Comparison of ENCODE assay signal across 33 cellular contexts in genomic region chr22:47994045-47994444, GRCh38.
"Had no signal": no experiment of that assay in that cellular context is flagged by ENCODE, and none has a peak within 500 bp of the region (broad histone marks: within the 10 kb centered on the region; RNA-seq: fewer than 3 reads in every experiment).

No MANE protein-coding gene starts in this region.

- H3K4me3 ChIP-seq: adrenal gland, ascending aorta, breast epithelium had no signal

- ATAC-seq: activated CD8-positive, alpha-beta T cell treated with anti-CD3 and anti-CD28 coated beads for 36 hours; activated naive CD4-positive, alpha-beta T cell treated with anti-CD3 and anti-CD28 coated beads, Interleukin-2, amount 50 U/mL, for 72 hours; activated T-cell treated with anti-CD3 and anti-CD28 coated beads, Interleukin-2, amount 50 U/mL, for 4 hours; activated T-cell treated with anti-CD3 and anti-CD28 coated beads, Interleukin-2, amount 50 U/mL, for 72 hours; activated T-helper 17 cell treated with anti-CD3 and anti-CD28 coated beads, Interleukin-2, amount 50 U/mL, for 72 hours had no signal

- H3K36me3 ChIP-seq: adrenal gland, ascending aorta, brain microvascular endothelial cell, breast epithelium had no signal

- DNase-seq: activated B cell treated with CpG ODN at 0.5 μM for 24 hours; activated CD4-positive, alpha-beta memory T cell treated with anti-CD3 and anti-CD28 coated beads for 36 hours; activated CD4-positive, alpha-beta T cell treated with anti-CD3 and anti-CD28 coated beads for 48 hours; activated CD4-positive, alpha-beta T cell treated with anti-CD3 and anti-CD28 coated beads, Interleukin-2, amount 50 U/mL, for 1 hour; activated CD4-positive, alpha-beta T cell treated with anti-CD3 and anti-CD28 coated beads, Interleukin-2, amount 50 U/mL, for 4 hours; activated CD4-positive, CD25-positive, alpha-beta regulatory T cell treated with anti-CD3 and anti-CD28 coated beads, Interleukin-2, amount 50 U/mL, for 72 hours; activated CD8-positive, alpha-beta memory T cell treated with anti-CD3 and anti-CD28 coated beads, Interleukin-2, amount 50 U/mL, for 4 hours; activated CD8-positive, alpha-beta T cell treated with anti-CD3 and anti-CD28 coated beads for 36 hours; activated effector memory CD4-positive, alpha-beta T cell treated with anti-CD3 and anti-CD28 coated beads, Interleukin-2, amount 50 U/mL, for 16 hours; activated gamma-delta T cell treated with Interleukin-2 at 50 U/mL for 16 hours; activated naive CD4-positive, alpha-beta T cell; activated naive CD4-positive, alpha-beta T cell treated with anti-CD3 and anti-CD28 coated beads for 36 hours; activated naive CD8-positive, alpha-beta T cell treated with anti-CD3 and anti-CD28 coated beads for 36 hours; activated T-cell treated with anti-CD3 and anti-CD28 coated beads for 4 hours; activated T-cell treated with anti-CD3 and anti-CD28 coated beads, Interleukin-2, amount 50 U/mL, for 1 hour; activated T-cell treated with anti-CD3 and anti-CD28 coated beads, Interleukin-2, amount 50 U/mL, for 4 hours; activated T-cell treated with anti-CD3 and anti-CD28 coated beads, Interleukin-2, amount 50 U/mL, for 72 hours; adrenal gland; amniotic stem cell; brain microvascular endothelial cell; central memory CD4-positive, alpha-beta T cell; SW 1271; T-helper 1 cell; T-helper 2 cell; T-helper 9 cell had no signal

- H3K36me3 Mint-ChIP-seq: activated naive CD4-positive, alpha-beta T cell treated with anti-CD3 and anti-CD28 coated beads, Interleukin-2, amount 50 U/mL, for 72 hours; activated naive CD8-positive, alpha-beta T cell treated with anti-CD3 and anti-CD28 coated beads for 36 hours had no signal

- H3K27ac ChIP-seq: adrenal gland, ascending aorta, brain microvascular endothelial cell, breast epithelium, VCaP had no signal

- H3K27me3 ChIP-seq: adrenal gland, ascending aorta, brain microvascular endothelial cell had no signal

- H3K9me3 ChIP-seq: adrenal gland, ascending aorta had no signal

- H3K27ac Mint-ChIP-seq: activated B cell treated with CpG ODN at 0.5 μM for 24 hours; activated CD4-positive, alpha-beta memory T cell treated with anti-CD3 and anti-CD28 coated beads for 36 hours; activated CD8-positive, alpha-beta T cell treated with anti-CD3 and anti-CD28 coated beads for 36 hours; activated naive CD4-positive, alpha-beta T cell treated with anti-CD3 and anti-CD28 coated beads for 36 hours; activated naive CD4-positive, alpha-beta T cell treated with anti-CD3 and anti-CD28 coated beads, Interleukin-2, amount 50 U/mL, for 72 hours; activated naive CD8-positive, alpha-beta T cell treated with anti-CD3 and anti-CD28 coated beads for 36 hours; activated T-cell treated with anti-CD3 and anti-CD28 coated beads, Interleukin-2, amount 50 U/mL, for 72 hours; activated T-helper 1 cell treated with anti-CD3 and anti-CD28 coated beads, Interleukin-12 subunit alpha, Interleukin-12 subunit beta, Interleukin-2, Interleukin-4 antibody, amounts not matched to agents 30 ng/mL and 10 ng/mL and 1 ng/mL, durations not matched to agents 14 hours and 24 hours and 36 hours; activated T-helper 17 cell treated with anti-CD3 and anti-CD28 coated beads, Interleukin-2, amount 50 U/mL, for 72 hours; T-helper 1 cell treated with Interleukin-12 subunit alpha and Interleukin-12 subunit beta and Interleukin-4 antibody, amounts not matched to agents 30 μg/mL and 1 μg/mL, for 36 hours; T-helper 2 cell treated with Interferon-gamma antibody and Interleukin-4, amounts not matched to agents 5 μg/mL and 100 μg/mL, for 36 hours had no signal

- H3K9me3 Mint-ChIP-seq: activated naive CD4-positive, alpha-beta T cell treated with anti-CD3 and anti-CD28 coated beads, Interleukin-2, amount 50 U/mL, for 72 hours; activated T-helper 1 cell treated with anti-CD3 and anti-CD28 coated beads, Interleukin-12 subunit alpha, Interleukin-12 subunit beta, Interleukin-2, Interleukin-4 antibody, amounts not matched to agents 30 ng/mL and 10 ng/mL and 1 ng/mL, durations not matched to agents 14 hours and 24 hours and 36 hours; T-helper 1 cell treated with Interleukin-12 subunit alpha and Interleukin-12 subunit beta and Interleukin-4 antibody, amounts not matched to agents 30 μg/mL and 1 μg/mL, for 36 hours had no signal

- H3K4me1 ChIP-seq: adrenal gland, ascending aorta, breast epithelium had no signal

- H3K4me1 Mint-ChIP-seq: activated naive CD8-positive, alpha-beta T cell treated with anti-CD3 and anti-CD28 coated beads for 36 hours; activated T-helper 17 cell treated with anti-CD3 and anti-CD28 coated beads, Interleukin-2, amount 50 U/mL, for 72 hours had no signal

- H3K4me3 Mint-ChIP-seq: activated B cell treated with CpG ODN at 0.5 μM for 24 hours; activated CD4-positive, alpha-beta memory T cell treated with anti-CD3 and anti-CD28 coated beads for 36 hours; activated CD8-positive, alpha-beta T cell treated with anti-CD3 and anti-CD28 coated beads for 36 hours; activated naive CD4-positive, alpha-beta T cell treated with anti-CD3 and anti-CD28 coated beads for 36 hours; activated naive CD8-positive, alpha-beta T cell treated with anti-CD3 and anti-CD28 coated beads for 36 hours; activated T-cell treated with anti-CD3 and anti-CD28 coated beads, Interleukin-2, amount 50 U/mL, for 4 hours; activated T-cell treated with anti-CD3 and anti-CD28 coated beads, Interleukin-2, amount 50 U/mL, for 72 hours; activated T-helper 1 cell treated with anti-CD3 and anti-CD28 coated beads, Interleukin-12 subunit alpha, Interleukin-12 subunit beta, Interleukin-2, Interleukin-4 antibody, amounts not matched to agents 30 ng/mL and 10 ng/mL and 1 ng/mL, durations not matched to agents 14 hours and 24 hours and 36 hours; activated T-helper 17 cell treated with anti-CD3 and anti-CD28 coated beads, Interleukin-2, amount 50 U/mL, for 72 hours; T-helper 1 cell treated with Interleukin-12 subunit alpha and Interleukin-12 subunit beta and Interleukin-4 antibody, amounts not matched to agents 30 μg/mL and 1 μg/mL, for 36 hours; T-helper 2 cell treated with Interferon-gamma antibody and Interleukin-4, amounts not matched to agents 5 μg/mL and 100 μg/mL, for 36 hours had no signal
